In genomic region chr7:135253851-135254815, GRCh38 we compare ENCODE assay signal across 9 cellular contexts. TPM values are rescaled to one million over a fixed set of nuclear protein-coding genes. Genes with fewer than 3 reads are reported as not detected.
DNase-seq lines count a peak whose midpoint lies in the region; ATAC-seq, FAIRE-seq and TF ChIP-seq lines count a peak whose summit lies in the region.
"Had no signal": no experiment of that assay in that cellular context is flagged by ENCODE, and none has a peak within 500 bp of the region (broad histone marks: within the 10 kb centered on the region; RNA-seq: fewer than 3 reads in every experiment).

No MANE protein-coding gene starts in this region.

- FAIRE-seq in A549 (lab: Jason Lieb, UNC) = no peak

- TF ChIP-seq EP300 in A549 (IDR thresholded peaks at IDR 0.05) = no peak

- H3K36me3 ChIP-seq in adipocyte (ENCODE audit: control insufficient read depth, insufficient read depth, low read length, severe bottlenecking) (no peaks in the 10 kb centered on the region), heart right ventricle (no peaks in the 10 kb centered on the region), gastrocnemius medialis (no peaks in the 10 kb centered on the region)

- TF ChIP-seq CTCF in A549 (IDR thresholded peaks at IDR 0.05) (no peak), heart right ventricle (IDR thresholded peaks at IDR 0.05) (no peak), gastrocnemius medialis (IDR thresholded peaks at IDR 0.05 in 4 of 5, conservative IDR thresholded peaks at IDR 0.05 in 1 of 5) (no peak), GM13977 (IDR thresholded peaks at IDR 0.05; ENCODE audit: extremely low read depth, insufficient read depth, missing control alignments) (no peak)

- H3K27ac ChIP-seq in A549 (peak overlapping the region; percentile 72 to 84), heart right ventricle (peak overlapping the region in 9 of 10 donors; percentile 43 to 84 (median 68)), gastrocnemius medialis (peak overlapping the region; percentile 29 to 78 (median 68))

- H3K9me3 ChIP-seq in A549 (no peaks in the 10 kb centered on the region), adipocyte (ENCODE audit: control insufficient read depth, low read length) (no peaks in the 10 kb centered on the region), heart right ventricle (no peaks in the 10 kb centered on the region), gastrocnemius medialis (no peaks in the 10 kb centered on the region)

- intact Hi-C loops in heart right ventricle (cut with DNase I) = no loop called here
- intact Hi-C loops in gastrocnemius medialis (cut with DNase I; ENCODE audit: low total_unique reads) = no loop called here

- DNase-seq in A549 (ENCODE audit: low read depth in 1 of 2, low spot score in 1 of 2) = peak; percentile 52 to 54
- DNase-seq in HK-2 (ENCODE audit: unreplicated experiment) = peak; percentile 61
- peak; percentile 69 for DNase-seq in adipocyte (ENCODE audit: low read depth)
- peak; percentile 54 to 65 for DNase-seq in heart right ventricle
- DNase-seq in gastrocnemius medialis = peak; percentile 49 to 68
- no peak for DNase-seq in NCI-H748 treated with DMSO at 0.1 percent for 48 hours (lab: John Stamatoyannopoulos, UW)
- DNase-seq in GM13977 (ENCODE audit: low spot score) = no peak

- peak overlapping the region; percentile 64 for H3K9ac ChIP-seq in adipocyte (ENCODE audit: low read length)

- WGBS in A549 (ENCODE audit: missing lambda C conversion rate) = 29% methylated on average over 9 of the region's 9 CpGs
- WGBS in heart right ventricle, 2 donors = 39 to 42% methylated on average over 9 of the region's 9 CpGs

- H3K4me2 ChIP-seq in A549 = peak overlapping the region; percentile 76

- H3K4me1 ChIP-seq in A549 (peaks cover 28% of the 10 kb centered on the region), adipocyte (ENCODE audit: control insufficient read depth, insufficient read depth, low read length) (peaks cover 17% of the 10 kb centered on the region), heart right ventricle (peaks cover 0 to 28% (median 17%) of the 10 kb centered on the region in 9 donors), gastrocnemius medialis (peaks cover 22 to 23% of the 10 kb centered on the region in 2 donors)

- no peak overlapping the region for H3K4me3 ChIP-seq in A549
- H3K4me3 ChIP-seq in adipocyte (ENCODE audit: low read length) = peak overlapping the region; percentile 14
- no peak overlapping the region for H3K4me3 ChIP-seq in heart right ventricle
- H3K4me3 ChIP-seq in gastrocnemius medialis = no peak overlapping the region

- ATAC-seq in A549 (peak; percentile 90), heart right ventricle (peak; percentile 83 to 93 (median 86)), gastrocnemius medialis (peak; percentile 82 to 90), GM21360 (IDR thresholded peaks at IDR 0.05; ENCODE audit: unreplicated experiment) (no peak)

- no peak for TF ChIP-seq POLR2A in A549 (IDR thresholded peaks at IDR 0.05; ENCODE audit: low read length)
- no peak for TF ChIP-seq POLR2A in gastrocnemius medialis (IDR thresholded peaks at IDR 0.05)

- no peak for TF ChIP-seq RAD21 in A549 (conservative IDR thresholded peaks at IDR 0.05 in 1 of 2, IDR thresholded peaks at IDR 0.05 in 1 of 2)

- POLR2A ChIA-PET in A549 (lab: Yijun Ruan, JAX) = no interaction called here

- in situ Hi-C loops in gastrocnemius medialis (cut with MboI; ENCODE audit: low sequenced_read_pairs in 4 of 4) = no loop called here
- in situ Hi-C loops in GM13977 (cut with MboI; ENCODE audit: low pct_unique_long_range_greater_than_20kb, low sequenced_read_pairs, unreplicated experiment) = no loop called here

- CTCF ChIA-PET in A549 (lab: Yijun Ruan, JAX) = interaction anchor here (1.0 to 2.4 kb wide), 4 partner anchors 8 to 27 kb away, joined by 4 to 11 read pairs (median 6); no protein-coding TSS in a partner anchor

- no peaks in the 10 kb centered on the region for H3K27me3 ChIP-seq in adipocyte (replicated peaks; ENCODE audit: control insufficient read depth, insufficient read depth, low read length)
- no peaks in the 10 kb centered on the region for H3K27me3 ChIP-seq in heart right ventricle
- no peaks in the 10 kb centered on the region for H3K27me3 ChIP-seq in gastrocnemius medialis

TF ChIP-seq in A549, 52 proteins besides CTCF, POLR2A, EP300 and RAD21:
- TF ChIP-seq PBX3 (IDR thresholded peaks at IDR 0.05) = no peak
- TF ChIP-seq MAX (IDR thresholded peaks at IDR 0.05) = peak; percentile 46; the same call in 1 of the 2 replicates
- no peak for TF ChIP-seq ATOH8 (CRISPR knock-in tag; IDR thresholded peaks at IDR 0.05; ENCODE audit: low read depth)
- TF ChIP-seq FOSL2 (IDR thresholded peaks at IDR 0.05) = no peak
- 0 out of 2 replicates have a peak, but pooled peaks have one; percentile 26 for TF ChIP-seq FOSL2 (CRISPR knock-in tag; IDR thresholded peaks at IDR 0.05)
- TF ChIP-seq RARB (CRISPR knock-in tag; IDR thresholded peaks at IDR 0.05) = no peak
- TF ChIP-seq POLR2AphosphoS2 (conservative IDR thresholded peaks at IDR 0.05; ENCODE audit: low read length) = no peak
- no peak for TF ChIP-seq HES2 (IDR thresholded peaks at IDR 0.05)
- no peak for TF ChIP-seq EHMT2 (IDR thresholded peaks at IDR 0.05; ENCODE audit: low read depth)
- no peak for TF ChIP-seq CBX2 (IDR thresholded peaks at IDR 0.05; ENCODE audit: borderline replicate concordance, low read depth)
- no peak for TF ChIP-seq NR3C1 (IDR thresholded peaks at IDR 0.05)
- TF ChIP-seq ZC3H11A (IDR thresholded peaks at IDR 0.05) = no peak
- TF ChIP-seq MAFK (IDR thresholded peaks at IDR 0.05; ENCODE audit: partially characterized antibody) = no peak
- TF ChIP-seq ELK1 (IDR thresholded peaks at IDR 0.05; ENCODE audit: low read depth, low read length) = no peak
- TF ChIP-seq MAZ (IDR thresholded peaks at IDR 0.05; ENCODE audit: borderline replicate concordance, low read depth, low read length) = no peak
- no peak for TF ChIP-seq ESRRA (IDR thresholded peaks at IDR 0.05; ENCODE audit: borderline replicate concordance, low read length)
- TF ChIP-seq ZFP36 (IDR thresholded peaks at IDR 0.05; ENCODE audit: borderline replicate concordance, partially characterized antibody) = no peak
- no peak for TF ChIP-seq BHLHE40 (IDR thresholded peaks at IDR 0.05; ENCODE audit: low read depth, low read length)
- TF ChIP-seq E2F6 (IDR thresholded peaks at IDR 0.05; ENCODE audit: borderline replicate concordance, low read depth) = peak; percentile 32; the same call in 1 of the 2 replicates
- no peak for TF ChIP-seq TFCP2L1 (CRISPR knock-in tag; IDR thresholded peaks at IDR 0.05)

RNA-seq across cellular contexts. Expression of gene STRA8, which starts 20.5 kb away (rescaled TPM):
- polyA plus RNA-seq in A549 (2011; rRNA removed) = not detected in 2 replicates
- polyA plus RNA-seq in A549 (2012; cell fraction: cytosol; rRNA removed) = not detected in 2 replicates
- 0.10 TPM in 1 of 2 replicates, not detected in the other for polyA plus RNA-seq in A549 (2012; cell fraction: nucleus; rRNA removed)
- not detected in 3 replicates for polyA plus RNA-seq in A549 (2017; fragmentation: RNase III; extraction: RNeasy Plus Mini Kit Qiagen cat#74134 plus additional on column Dnase treatment)
- polyA minus RNA-seq in A549 (2011; rRNA and poly(A)+ RNA removed) = not detected in 2 replicates
- total RNA-seq in heart right ventricle = not detected
- polyA plus RNA-seq in heart right ventricle = not detected
- not detected for total RNA-seq in gastrocnemius medialis
- total RNA-seq: subcutaneous adipose tissue had no signal

RNA-seq across cellular contexts. Expression of gene WDR91, which starts 42.8 kb away (rescaled TPM):
- polyA plus RNA-seq in A549 (2011; rRNA removed) = 5.3 and 7.4 TPM in 2 replicates
- polyA plus RNA-seq in A549 (2012; cell fraction: cytosol; rRNA removed) = 7.2 and 9.6 TPM in 2 replicates
- polyA plus RNA-seq in A549 (2012; cell fraction: nucleus; rRNA removed) = 25.7 and 29.1 TPM in 2 replicates
- 4.6 to 5.5 TPM (median 5.1 TPM) in 3 replicates for polyA plus RNA-seq in A549 (2017; fragmentation: RNase III; extraction: RNeasy Plus Mini Kit Qiagen cat#74134 plus additional on column Dnase treatment)
- polyA minus RNA-seq in A549 (2011; rRNA and poly(A)+ RNA removed) = 8.5 and 11.2 TPM in 2 replicates
- 10 to 100 TPM in 1 of 10 donors, 1 to 10 TPM in 9; 3.0 to 10.4 (median 5.9) TPM for total RNA-seq in heart right ventricle
- polyA plus RNA-seq in heart right ventricle = 1 to 10 TPM; 3.7 to 8.6 TPM
- total RNA-seq in gastrocnemius medialis = 1 to 10 TPM; 3.6 to 8.0 (median 6.4) TPM

Comparison
In these comparisons a context has a peak if more than half of its experiments do, and no peak if none do; other contexts are left out.
1. DNase-seq: peak in A549 (2 of 2), HK-2 (single experiment), adipocyte (single experiment), heart right ventricle (2 of 2) and gastrocnemius medialis (2 of 2); none in NCI-H748 treated with DMSO at 0.1 percent for 48 hours (single experiment) and GM13977 (single experiment).
2. Peak in every context shown above with its lines, with median percentiles within 50 percentile points of each other: H3K27ac ChIP-seq.